In genomic region chr17:72802726-72803125, GRCh38 we compare ENCODE assay signal across 33 cellular contexts.
"Had no signal": no experiment of that assay in that cellular context is flagged by ENCODE, and none has a peak within 500 bp of the region (broad histone marks: within the 10 kb centered on the region; RNA-seq: fewer than 3 reads in every experiment).

No MANE protein-coding gene starts in this region.

- H3K9me3 ChIP-seq: adrenal gland, body of pancreas had no signal

- H3K4me1 ChIP-seq: adrenal gland, ascending aorta, body of pancreas, breast epithelium had no signal

- H3K4me3 ChIP-seq: adrenal gland, ascending aorta, body of pancreas, breast epithelium, cardiac muscle cell had no signal

- H3K36me3 ChIP-seq: adrenal gland, brain microvascular endothelial cell, breast epithelium, cardiac muscle cell had no signal

- FAIRE-seq: astrocyte had no signal

- DNase-seq: activated effector memory CD4-positive, alpha-beta T cell treated with anti-CD3 and anti-CD28 coated beads, Interleukin-2, amount 50 U/mL, for 16 hours; activated effector memory CD4-positive, alpha-beta T cell treated with Interleukin-2 at 50 U/mL for 16 hours; activated gamma-delta T cell; activated gamma-delta T cell treated with Interleukin-2 at 50 U/mL for 16 hours; activated naive CD4-positive, alpha-beta T cell; activated naive CD4-positive, alpha-beta T cell treated with anti-CD3 and anti-CD28 coated beads for 36 hours; activated naive CD4-positive, alpha-beta T cell treated with anti-CD3 and anti-CD28 coated beads, Interleukin-2, amount 10 ng/mL, durations not matched to agents 7 days and 5 days; activated naive CD4-positive, alpha-beta T cell treated with anti-CD3 and anti-CD28 coated beads, Interleukin-2, amount 50 U/mL, for 16 hours; activated naive CD4-positive, alpha-beta T cell treated with Interleukin-2 at 50 U/mL for 16 hours; activated naive CD8-positive, alpha-beta T cell treated with anti-CD3 and anti-CD28 coated beads for 36 hours; activated naive CD8-positive, alpha-beta T cell treated with anti-CD3 and anti-CD28 coated beads, Interleukin-2, amount 10 ng/mL, durations not matched to agents 7 days and 5 days; activated naive CD8-positive, alpha-beta T cell treated with anti-CD3 and anti-CD28 coated beads, Interleukin-2, amount 50 U/mL, for 24 hours; activated T-cell treated with anti-CD3 and anti-CD28 coated beads, Interleukin-2, amount 50 U/mL, for 1 hour; activated T-cell treated with anti-CD3 and anti-CD28 coated beads, Interleukin-2, amount 50 U/mL, for 24 hours; activated T-cell treated with anti-CD3 and anti-CD28 coated beads, Interleukin-2, amount 50 U/mL, for 4 hours; activated T-cell treated with anti-CD3 and anti-CD28 coated beads, Interleukin-2, amount 50 U/mL, for 48 hours; activated T-cell treated with anti-CD3 and anti-CD28 coated beads, Interleukin-2, amount 50 U/mL, for 72 hours; adrenal gland; amniotic stem cell; amygdala; anterior cingulate cortex; aorta; body of pancreas; brain microvascular endothelial cell; caudate nucleus; central memory CD4-positive, alpha-beta T cell; cerebellar nuclear complex had no signal

- ATAC-seq: activated naive CD4-positive, alpha-beta T cell treated with anti-CD3 and anti-CD28 coated beads, Interleukin-2, amount 50 U/mL, for 72 hours; activated naive CD8-positive, alpha-beta T cell treated with anti-CD3 and anti-CD28 coated beads, Interleukin-2, amount 50 U/mL, for 24 hours; activated T-cell treated with anti-CD3 and anti-CD28 coated beads, Interleukin-2, amount 50 U/mL, for 4 hours; activated T-cell treated with anti-CD3 and anti-CD28 coated beads, Interleukin-2, amount 50 U/mL, for 72 hours; activated T-helper 17 cell treated with anti-CD3 and anti-CD28 coated beads, Interleukin-2, amount 50 U/mL, for 72 hours; body of pancreas had no signal

- H3K27ac ChIP-seq: adrenal gland, ascending aorta, body of pancreas, brain microvascular endothelial cell, breast epithelium, cardiac muscle cell had no signal

- H3K27me3 ChIP-seq: adrenal gland, ascending aorta, body of pancreas, brain microvascular endothelial cell, breast epithelium, cardiac muscle cell had no signal
